ENCODE assay signal across 8 cellular contexts in genomic region chr2:156341482-156342251, GRCh38. TPM values are rescaled to one million over a fixed set of nuclear protein-coding genes. Genes with fewer than 3 reads are reported as not detected.
DNase-seq lines count a peak whose midpoint lies in the region; ATAC-seq and FAIRE-seq lines count a peak whose summit lies in the region.

No MANE protein-coding gene starts in this region.

- H3K4me1 Mint-ChIP-seq in activated T-helper 1 cell treated with anti-CD3 and anti-CD28 coated beads, Interleukin-12 subunit alpha, Interleukin-12 subunit beta, Interleukin-2, Interleukin-4 antibody, amounts not matched to agents 30 ng/mL and 10 ng/mL and 1 ng/mL, durations not matched to agents 14 hours and 24 hours and 36 hours (ENCODE audit: low read depth): peaks cover 57% of the 10 kb centered on the region
- peaks cover 4 to 46% (median 25%) of the 10 kb centered on the region in 4 donors for H3K4me1 Mint-ChIP-seq in naive thymus-derived CD8-positive, alpha-beta T cell

- POLR2A ChIA-PET in naive thymus-derived CD8-positive, alpha-beta T cell (lab: Charles Lee): interaction anchor here (0.6 to 8.0 kb wide), 7 partner anchors 9 to 99 kb away, joined by 3 to 76 read pairs (median 7); partner anchors contain the start of genes GPD2 and NR4A2

- H3K27ac Mint-ChIP-seq in activated T-helper 1 cell treated with anti-CD3 and anti-CD28 coated beads, Interleukin-12 subunit alpha, Interleukin-12 subunit beta, Interleukin-2, Interleukin-4 antibody, amounts not matched to agents 30 ng/mL and 10 ng/mL and 1 ng/mL, durations not matched to agents 14 hours and 24 hours and 36 hours: peak overlapping the region; percentile 99
- peak overlapping the region; percentile 88 to 100 (median 96) for H3K27ac Mint-ChIP-seq in naive thymus-derived CD8-positive, alpha-beta T cell

- peaks cover 4% of the 10 kb centered on the region for H3K36me3 Mint-ChIP-seq in activated T-helper 1 cell treated with anti-CD3 and anti-CD28 coated beads, Interleukin-12 subunit alpha, Interleukin-12 subunit beta, Interleukin-2, Interleukin-4 antibody, amounts not matched to agents 30 ng/mL and 10 ng/mL and 1 ng/mL, durations not matched to agents 14 hours and 24 hours and 36 hours (ENCODE audit: low read depth)
- H3K36me3 Mint-ChIP-seq in naive thymus-derived CD8-positive, alpha-beta T cell: no peaks in the 10 kb centered on the region

- FAIRE-seq in RCC 7860 (lab: Jason Lieb, UNC): peak; percentile 75

- intact Hi-C loops in activated T-helper 1 cell treated with anti-CD3 and anti-CD28 coated beads, Interleukin-12 subunit alpha, Interleukin-12 subunit beta, Interleukin-2, Interleukin-4 antibody, amounts not matched to agents 30 ng/mL and 10 ng/mL and 1 ng/mL, durations not matched to agents 14 hours and 24 hours and 36 hours (cut with micrococcal nuclease): loop anchor here (1.0 to 5.0 kb wide), 9 partner anchors 7 to 1557 kb away; partner anchors contain the start of genes ACVR1 and CYTIP

- peak overlapping the region; percentile 53 for H3K4me3 ChIP-seq in Jurkat, Clone E6-1 (ENCODE audit: low read length)

- peak; percentile 81 for ATAC-seq in GM21723 (IDR thresholded peaks at IDR 0.05; ENCODE audit: unreplicated experiment)
- peak; percentile 75 to 76 for ATAC-seq in naive thymus-derived CD8-positive, alpha-beta T cell

- H3K9me3 Mint-ChIP-seq in activated T-helper 1 cell treated with anti-CD3 and anti-CD28 coated beads, Interleukin-12 subunit alpha, Interleukin-12 subunit beta, Interleukin-2, Interleukin-4 antibody, amounts not matched to agents 30 ng/mL and 10 ng/mL and 1 ng/mL, durations not matched to agents 14 hours and 24 hours and 36 hours: no peaks in the 10 kb centered on the region
- no peaks in the 10 kb centered on the region for H3K9me3 Mint-ChIP-seq in naive thymus-derived CD8-positive, alpha-beta T cell

- DNase-seq in DMS79 (lab: John Stamatoyannopoulos, UW) (peak; percentile 77), RCC 7860 (ENCODE audit: low spot score) (peak; percentile 92), fibroblast of gingiva (ENCODE audit: low read depth) (peak; percentile 97)
- DNase-seq in Jurkat, Clone E6-1 (ENCODE audit: low read depth, low spot score): peak; percentile 14
- peak; percentile 85 for DNase-seq in activated T-helper 1 cell treated with anti-CD3 and anti-CD28 coated beads, Interleukin-12 subunit alpha, Interleukin-12 subunit beta, Interleukin-2, Interleukin-4 antibody, amounts not matched to agents 30 ng/mL and 10 ng/mL and 1 ng/mL, durations not matched to agents 14 hours and 24 hours and 36 hours (ENCODE audit: low spot score)
- DNase-seq in naive thymus-derived CD8-positive, alpha-beta T cell: peak; percentile 81 to 94 (median 87)
- peak; percentile 87 for DNase-seq in stimulated activated naive CD4-positive, alpha-beta T cell treated with Interleukin-2 at 50 U/mL for 16 hours (lab: John Stamatoyannopoulos, UW)

- H3K4me3 Mint-ChIP-seq in activated T-helper 1 cell treated with anti-CD3 and anti-CD28 coated beads, Interleukin-12 subunit alpha, Interleukin-12 subunit beta, Interleukin-2, Interleukin-4 antibody, amounts not matched to agents 30 ng/mL and 10 ng/mL and 1 ng/mL, durations not matched to agents 14 hours and 24 hours and 36 hours: peak overlapping the region; percentile 96
- H3K4me3 Mint-ChIP-seq in naive thymus-derived CD8-positive, alpha-beta T cell: peak overlapping the region; percentile 83 to 99 (median 94)

- no peaks in the 10 kb centered on the region for H3K27me3 Mint-ChIP-seq in activated T-helper 1 cell treated with anti-CD3 and anti-CD28 coated beads, Interleukin-12 subunit alpha, Interleukin-12 subunit beta, Interleukin-2, Interleukin-4 antibody, amounts not matched to agents 30 ng/mL and 10 ng/mL and 1 ng/mL, durations not matched to agents 14 hours and 24 hours and 36 hours (ENCODE audit: insufficient read depth)
- no peaks in the 10 kb centered on the region for H3K27me3 Mint-ChIP-seq in naive thymus-derived CD8-positive, alpha-beta T cell

RNA-seq across cellular contexts. Expression of gene NR4A2, which starts 9.1 kb away (rescaled TPM):
- polyA plus RNA-seq in Jurkat, Clone E6-1 (2012; ENCODE audit: insufficient read depth, insufficient read length): not detected
- total RNA-seq in activated T-helper 1 cell treated with anti-CD3 and anti-CD28 coated beads, Interleukin-12 subunit alpha, Interleukin-12 subunit beta, Interleukin-2, Interleukin-4 antibody, amounts not matched to agents 30 ng/mL and 10 ng/mL and 1 ng/mL, durations not matched to agents 14 hours and 24 hours and 36 hours: 20.5 and 21.9 TPM in 2 replicates
- total RNA-seq in naive thymus-derived CD8-positive, alpha-beta T cell: 1 to 10 TPM; 1.8 to 2.8 TPM
- 10 to 100 TPM in 2 of 3 donors, 1 to 10 TPM in 1; 4.8 to 20.1 (median 11.4) TPM for polyA plus RNA-seq in naive thymus-derived CD8-positive, alpha-beta T cell

Comparison
In these comparisons a context has a peak if more than half of its experiments do, and no peak if none do; other contexts are left out.
1. Peak in every context shown above with its lines: DNase-seq, ATAC-seq and H3K4me3 ChIP-seq.
2. DNase-seq: peak in every context shown above with its lines; median percentile 97 in fibroblast of gingiva; 92 in RCC 7860; 87 in naive thymus-derived CD8-positive, alpha-beta T cell; 87 in stimulated activated naive CD4-positive, alpha-beta T cell treated with Interleukin-2 at 50 U/mL for 16 hours; 85 in activated T-helper 1 cell treated with anti-CD3 and anti-CD28 coated beads, Interleukin-12 subunit alpha, Interleukin-12 subunit beta, Interleukin-2, Interleukin-4 antibody, amounts not matched to agents 30 ng/mL and 10 ng/mL and 1 ng/mL, durations not matched to agents 14 hours and 24 hours and 36 hours; 77 in DMS79; 14 in Jurkat, Clone E6-1.